In the genomic region with DNA sequence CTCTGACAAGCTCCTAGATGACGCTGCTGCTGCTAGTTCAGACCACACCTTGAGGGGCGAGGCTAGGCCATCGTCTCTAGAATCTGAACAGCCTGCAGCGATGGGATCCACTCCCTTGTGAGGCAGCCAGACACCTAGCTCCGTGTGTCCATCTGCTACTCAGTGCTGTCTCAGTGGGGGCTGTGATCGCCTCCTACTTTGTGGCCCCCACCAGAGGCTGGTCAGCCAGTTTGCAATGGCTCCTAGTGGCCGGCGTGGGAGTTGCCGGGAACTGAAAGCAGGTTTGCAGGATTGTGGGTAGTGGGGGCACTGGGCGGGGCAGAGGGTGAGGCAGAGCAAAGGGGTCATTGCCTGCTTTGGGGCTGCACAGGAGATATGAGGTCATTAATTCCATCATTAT, we compare ENCODE assay signal across 12 cellular contexts. TPM values are rescaled to one million over a fixed set of nuclear protein-coding genes. Genes with fewer than 3 reads are reported as not detected.
DNase-seq lines count a peak whose midpoint lies in the region; ATAC-seq, FAIRE-seq and TF ChIP-seq lines count a peak whose summit lies in the region.
"Had no signal": no experiment of that assay in that cellular context is flagged by ENCODE, and none has a peak within 500 bp of the region (broad histone marks: within the 10 kb centered on the region; RNA-seq: fewer than 3 reads in every experiment).

No MANE protein-coding gene starts in this region.

- H2BK120ac ChIP-seq in H9 (ENCODE audit: low read depth, low read length, poor library complexity, severe bottlenecking): no peak overlapping the region
- no peak overlapping the region for H2BK120ac ChIP-seq in trophoblast cell (ENCODE audit: insufficient read depth, low read length, poor library complexity)

- H3K4me1 Mint-ChIP-seq in H9: peaks cover 3 to 4% of the 10 kb centered on the region in 2 experiments

- H3K56ac ChIP-seq in H9 (ENCODE audit: insufficient read length, low read depth, low read length): no peak overlapping the region

- H3K9me3 Mint-ChIP-seq in H9: no peaks in the 10 kb centered on the region

- no peak overlapping the region for H2BK15ac ChIP-seq in H9 (ENCODE audit: low read depth, low read length)

- H3K36me3 ChIP-seq in PC-3 (ENCODE audit: low read depth, low read length) (no peaks in the 10 kb centered on the region), esophagus squamous epithelium (no peaks in the 10 kb centered on the region), small intestine (ENCODE audit: control insufficient read depth in 2 of 2, insufficient read depth in 2 of 2, low read length in 2 of 2) (no peaks in the 10 kb centered on the region), trophoblast cell (ENCODE audit: control insufficient read depth in 1 of 2, insufficient read depth in 2 of 2, low read length in 2 of 2) (no peaks in the 10 kb centered on the region)

- H4K20me1 ChIP-seq in H9 (ENCODE audit: control insufficient read depth, insufficient read depth, insufficient read length): no peaks in the 10 kb centered on the region
- no peaks in the 10 kb centered on the region for H4K20me1 ChIP-seq in PC-3 (ENCODE audit: low read length)

- ATAC-seq in PC-3 (no peak), GM18519 (IDR thresholded peaks at IDR 0.05; ENCODE audit: low FRiP score, unreplicated experiment) (no peak)

- no peak overlapping the region for H4K12ac ChIP-seq in trophoblast cell (ENCODE audit: low read depth, low read length)

- no peaks in the 10 kb centered on the region for H3K27me3 ChIP-seq in H9 (ENCODE audit: insufficient read depth, low read length)
- H3K27me3 ChIP-seq in PC-3 (ENCODE audit: low read length): no peaks in the 10 kb centered on the region
- no peaks in the 10 kb centered on the region for H3K27me3 ChIP-seq in esophagus squamous epithelium
- H3K27me3 ChIP-seq in small intestine (ENCODE audit: control insufficient read depth in 2 of 2, insufficient read depth in 2 of 2, low read length in 2 of 2): no peaks in the 10 kb centered on the region
- H3K27me3 ChIP-seq in trophoblast cell (ENCODE audit: insufficient read depth, low read length): no peaks in the 10 kb centered on the region

- H3K9ac ChIP-seq in H9 (ENCODE audit: extremely low read depth, insufficient read length, low read length): no peak overlapping the region
- H3K9ac ChIP-seq in PC-3 (ENCODE audit: low read length): no peak overlapping the region
- H3K9ac ChIP-seq in trophoblast cell (ENCODE audit: low read length): no peak overlapping the region

- H3K36me3 Mint-ChIP-seq in H9 (ENCODE audit: insufficient read depth in 1 of 3, low read depth in 3 of 3): no peaks in the 10 kb centered on the region

- H4K8ac ChIP-seq in H9 (replicated peaks; ENCODE audit: insufficient read length, low read depth, low read length) (no peak overlapping the region), trophoblast cell (ENCODE audit: low read depth, low read length) (no peak overlapping the region)

- TF ChIP-seq CTCF in H9 (conservative IDR thresholded peaks at IDR 0.05) (peak; percentile 69), PC-3 (conservative IDR thresholded peaks at IDR 0.05; ENCODE audit: low read depth, low read length) (peak; percentile 47), esophagus squamous epithelium (IDR thresholded peaks at IDR 0.05) (peak in 2 of 6 experiments; percentile 22 to 32)

- no peak for TF ChIP-seq POLR2A in esophagus squamous epithelium (IDR thresholded peaks at IDR 0.05)

- no peak overlapping the region for H4K91ac ChIP-seq in H9 (ENCODE audit: insufficient read length, low read depth, low read length)
- no peak overlapping the region for H4K91ac ChIP-seq in trophoblast cell (ENCODE audit: low read depth, low read length)

- H3K23me2 ChIP-seq in H9 (ENCODE audit: insufficient read length, low read depth, low read length, poor library complexity, severe bottlenecking): no peaks in the 10 kb centered on the region

- WGBS in H9 (ENCODE audit: extremely low coverage, insufficient read length, low lambda C conversion rate): no CpG with 5 or more reads among the region's 10 CpGs
- WGBS in esophagus squamous epithelium, 2 donors: 59 to 76% methylated on average over 7 to 9 of the region's 10 CpGs
- 21 to 57% (median 37%) methylated on average over 10 of the region's 10 CpGs for WGBS in small intestine, 3 donors
- WGBS in trophoblast cell (ENCODE audit: extremely low coverage, insufficient coverage, insufficient read length): no CpG with 5 or more reads among the region's 10 CpGs

- no peak overlapping the region for H4K5ac ChIP-seq in H9 (ENCODE audit: insufficient read length, low read depth, low read length)

- H3K23ac ChIP-seq in H9 (ENCODE audit: insufficient read length, low read depth, low read length) (no peak overlapping the region), trophoblast cell (ENCODE audit: low read length) (no peak overlapping the region)

- intact Hi-C loops in PC-3 (cut with micrococcal nuclease) (no loop called here), esophagus squamous epithelium (cut with DNase I) (no loop called here), head of caudate nucleus (cut with DNase I) (no loop called here)

- H3K4ac ChIP-seq in H9 (ENCODE audit: low read depth, low read length) (no peak overlapping the region), trophoblast cell (ENCODE audit: low read depth, low read length) (no peak overlapping the region)

- CTCF ChIA-PET in PC-3 (lab: Charles Lee): interaction anchor here (0.6 kb wide), 1 partner anchor 36 kb away, joined by 5 read pairs; no protein-coding TSS in a partner anchor

- no peaks in the 10 kb centered on the region for H3F3A ChIP-seq in PC-3 (ENCODE audit: low read length, unreplicated experiment)

- no peak overlapping the region for H2BK12ac ChIP-seq in H9 (ENCODE audit: insufficient read length, low read depth, low read length)
- H2BK12ac ChIP-seq in trophoblast cell (ENCODE audit: low read length): no peak overlapping the region

- H3K4me2 ChIP-seq in H9 (ENCODE audit: insufficient read depth, insufficient read length, low read length) (no peak overlapping the region), PC-3 (ENCODE audit: low read length) (no peak overlapping the region), trophoblast cell (ENCODE audit: low read length) (no peak overlapping the region)

- no peaks in the 10 kb centered on the region for H3K79me1 ChIP-seq in H9 (ENCODE audit: insufficient read depth, low read depth, low read length, poor library complexity, severe bottlenecking)
- no peaks in the 10 kb centered on the region for H3K79me1 ChIP-seq in trophoblast cell (ENCODE audit: low read length)

- no peak overlapping the region for H2AK5ac ChIP-seq in H9 (ENCODE audit: insufficient read length, low read length)
- H2AK5ac ChIP-seq in trophoblast cell (ENCODE audit: low read length): no peak overlapping the region

- H3K4me3 ChIP-seq in PC-3 (ENCODE audit: low read length): no peak overlapping the region
- peak overlapping the region in 1 of 4 donors; percentile 19 for H3K4me3 ChIP-seq in esophagus squamous epithelium
- H3K4me3 ChIP-seq in small intestine (ENCODE audit: low read depth in 1 of 2, low read length in 2 of 2): no peak overlapping the region
- no peak overlapping the region for H3K4me3 ChIP-seq in trophoblast cell (ENCODE audit: low read depth, low read length)

- no peaks in the 10 kb centered on the region for H3K27me3 Mint-ChIP-seq in H9 (ENCODE audit: low read depth)

- H3K18ac ChIP-seq in H9 (ENCODE audit: insufficient read length, low read depth, low read length): no peak overlapping the region
- H3K18ac ChIP-seq in trophoblast cell (ENCODE audit: low read length): no peak overlapping the region

- H2BK20ac ChIP-seq in H9 (ENCODE audit: low read depth, low read length, poor library complexity, severe bottlenecking): no peak overlapping the region

- H2BK5ac ChIP-seq in H9 (ENCODE audit: insufficient read length, low read length) (no peak overlapping the region), trophoblast cell (ENCODE audit: low read depth, low read length, poor library complexity) (no peak overlapping the region)

- BruUV-seq in PC-3 (replicated peaks; lab: Mats Ljungman, UMichigan): no TSS peak

- H3K79me2 ChIP-seq in H9 (ENCODE audit: insufficient read depth, low read length) (no peaks in the 10 kb centered on the region), PC-3 (ENCODE audit: low read length) (no peaks in the 10 kb centered on the region), trophoblast cell (ENCODE audit: control insufficient read depth, insufficient read depth, low read length, poor library complexity) (no peaks in the 10 kb centered on the region)

- no peak overlapping the region for H3K27ac Mint-ChIP-seq in H9

- H3K4me1 ChIP-seq in H9 (ENCODE audit: insufficient read depth, low read length) (no peaks in the 10 kb centered on the region), PC-3 (ENCODE audit: insufficient read depth, low read length) (peaks cover 35% of the 10 kb centered on the region), esophagus squamous epithelium (peaks cover 54 to 90% (median 57%) of the 10 kb centered on the region in 3 donors), small intestine (ENCODE audit: control insufficient read depth in 2 of 2, insufficient read depth in 1 of 2, low read depth in 1 of 2, low read length in 1 of 2) (peaks cover 0 to 7% of the 10 kb centered on the region in 2 donors), trophoblast cell (ENCODE audit: control insufficient read depth in 1 of 2, insufficient read depth in 2 of 2, low read length in 2 of 2) (no peaks in the 10 kb centered on the region)

- no peak for FAIRE-seq in small intestine (lab: Jason Lieb, UNC)

- peak; percentile 63 for DNase-seq in H9
- DNase-seq in PC-3: no peak
- DNase-seq in esophagus squamous epithelium (lab: John Stamatoyannopoulos, UW): no peak
- DNase-seq in small intestine: peak; percentile 17
- DNase-seq in head of caudate nucleus: no peak
- DNase-seq in activated CD4-positive, alpha-beta T cell treated with anti-CD3 and anti-CD28 coated beads for 4 hours: no peak
- DNase-seq in trophoblast cell: no peak
- DNase-seq: substantia nigra, SW 1271 had no signal

- POLR2A ChIA-PET in PC-3 (lab: Charles Lee; ENCODE audit: unreplicated experiment): no interaction called here

- H2AFZ ChIP-seq in H9 (ENCODE audit: low read length): no peak overlapping the region
- H2AFZ ChIP-seq in PC-3 (ENCODE audit: low read length): no peak overlapping the region
- H2AFZ ChIP-seq in trophoblast cell (ENCODE audit: insufficient read depth, low read length, poor library complexity): no peak overlapping the region

- H3K27ac ChIP-seq in H9 (ENCODE audit: insufficient read length, low read depth, low read length) (no peak overlapping the region), PC-3 (ENCODE audit: low read length) (no peak overlapping the region), esophagus squamous epithelium (peak overlapping the region; percentile 34 to 91 (median 80)), small intestine (ENCODE audit: low read depth in 1 of 2, low read length in 1 of 2) (no peak overlapping the region), trophoblast cell (ENCODE audit: low read depth, low read length) (no peak overlapping the region)

- H3T11ph ChIP-seq in H9 (ENCODE audit: low read length): no peak overlapping the region

- H3K14ac ChIP-seq in H9 (ENCODE audit: insufficient read depth, low read length): 0 out of 2 replicates have a peak overlapping the region, but pooled peaks have one; percentile 77
- H3K14ac ChIP-seq in trophoblast cell (ENCODE audit: low read length): no peak overlapping the region

- no peak overlapping the region for H3K4me3 Mint-ChIP-seq in H9

- no peaks in the 10 kb centered on the region for H3K9me3 ChIP-seq in H9 (ENCODE audit: control insufficient read depth, low read depth, low read length)
- no peaks in the 10 kb centered on the region for H3K9me3 ChIP-seq in PC-3 (ENCODE audit: low read length)
- H3K9me3 ChIP-seq in esophagus squamous epithelium: no peaks in the 10 kb centered on the region
- no peaks in the 10 kb centered on the region for H3K9me3 ChIP-seq in small intestine (ENCODE audit: control insufficient read depth, low read depth)
- H3K9me3 ChIP-seq in trophoblast cell (ENCODE audit: insufficient read depth, low read depth, low read length): peaks cover 1% of the 10 kb centered on the region

- H3K9me2 ChIP-seq in PC-3 (replicated peaks; ENCODE audit: low read length): no peaks in the 10 kb centered on the region

RNA-seq across cellular contexts. Expression of a gene that starts 2.8 kb away (rescaled TPM):
- total RNA-seq in H9 (2021) (not detected in 2 replicates), PC-3 (2014; rRNA removed) (0.26 TPM in 1 of 2 replicates, not detected in the other), esophagus squamous epithelium (10 to 100 TPM in 3 of 4 donors, 1 to 10 TPM in 1; 6.7 to 83.9 (median 31.0) TPM)
- 1 to 10 TPM in 2 of 3 donors, not detected in 1; 1.9 to 2.2 TPM for polyA plus RNA-seq in small intestine
- not detected in 2 replicates for polyA plus RNA-seq in trophoblast cell (2013)
- total RNA-seq: glomerular endothelial cell, HT1080 had no signal

RNA-seq across cellular contexts. Expression of a gene that starts 27.7 kb away (rescaled TPM):
- 0.33 and 0.39 TPM in 2 replicates for total RNA-seq in H9 (2021)
- 2.8 and 3.0 TPM in 2 replicates for total RNA-seq in PC-3 (2014; rRNA removed)
- total RNA-seq in esophagus squamous epithelium: 1 to 10 TPM in 1 of 4 donors, under 1 TPM in 2, not detected in 1; 0.13 to 2.5 (median 0.23) TPM
- polyA plus RNA-seq in small intestine: under 1 TPM in 1 of 3 donors, not detected in 2; 0.67 TPM
- not detected in 2 replicates for polyA plus RNA-seq in trophoblast cell (2013)
- total RNA-seq: HT1080 had no signal

Comparison
In these comparisons a context has a peak if more than half of its experiments do, and no peak if none do; other contexts are left out.
1. DNase-seq: peak in H9 (single experiment) and small intestine (single experiment); none in PC-3 (single experiment), esophagus squamous epithelium (single experiment), head of caudate nucleus (0 of 42), activated CD4-positive, alpha-beta T cell treated with anti-CD3 and anti-CD28 coated beads for 4 hours (0 of 2) and trophoblast cell (0 of 2).
2. H3K27ac ChIP-seq: peak in esophagus squamous epithelium (4 of 4); none in H9 (single experiment), PC-3 (single experiment), small intestine (0 of 2) and trophoblast cell (single experiment).